In the genomic region with DNA sequence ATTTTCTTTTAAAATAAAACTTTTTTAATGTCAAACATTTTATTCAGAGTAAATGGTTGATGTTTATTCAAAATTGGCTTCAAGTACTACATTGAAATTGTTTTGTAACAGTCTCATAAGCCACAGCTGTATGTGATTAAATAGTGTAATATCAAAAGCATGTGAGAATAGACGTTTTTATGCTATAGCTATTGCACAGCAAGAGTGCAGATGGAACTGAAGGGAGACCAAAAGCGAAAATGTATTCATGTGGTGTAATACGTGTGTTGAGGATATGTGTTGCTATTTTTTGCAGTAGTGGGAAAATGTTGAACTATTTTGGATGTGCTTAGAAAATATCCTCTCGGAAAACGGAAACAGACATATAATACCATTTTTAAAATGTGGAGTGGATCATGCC, we compare ENCODE assay signal across 14 cellular contexts. TPM values are rescaled to one million over a fixed set of nuclear protein-coding genes. Genes with fewer than 3 reads are reported as not detected.
DNase-seq lines count a peak whose midpoint lies in the region; ATAC-seq and TF ChIP-seq lines count a peak whose summit lies in the region.
"Had no signal": no experiment of that assay in that cellular context is flagged by ENCODE, and none has a peak within 500 bp of the region (broad histone marks: within the 10 kb centered on the region; RNA-seq: fewer than 3 reads in every experiment).

No MANE protein-coding gene starts in this region.

- no peak for TF ChIP-seq CTCF in AG04449 (IDR thresholded peaks at IDR 0.05; ENCODE audit: insufficient read depth, low read length, missing control alignments)
- no peak for TF ChIP-seq CTCF in endothelial cell (IDR thresholded peaks at IDR 0.05; ENCODE audit: unreplicated experiment)
- TF ChIP-seq CTCF in osteocyte (IDR thresholded peaks at IDR 0.05): no peak

- no peaks in the 10 kb centered on the region for H3K9me3 Mint-ChIP-seq in endothelial cell (ENCODE audit: unreplicated experiment)
- H3K9me3 Mint-ChIP-seq in osteocyte (ENCODE audit: unreplicated experiment): no peaks in the 10 kb centered on the region
- H3K9me3 Mint-ChIP-seq: stimulated activated effector memory CD8-positive, alpha-beta T cell treated with anti-CD3 and anti-CD28 coated beads, Interleukin-12 subunit alpha, Interleukin-12 subunit beta, amount 100 ng/mL, for 72 hours had no signal

- H3K4me1 Mint-ChIP-seq in endothelial cell (ENCODE audit: unreplicated experiment) (peaks cover 52% of the 10 kb centered on the region), osteocyte (ENCODE audit: unreplicated experiment) (peaks cover 79% of the 10 kb centered on the region)

- H3K36me3 Mint-ChIP-seq in endothelial cell (ENCODE audit: low read depth, unreplicated experiment) (peaks cover 2% of the 10 kb centered on the region), osteocyte (ENCODE audit: unreplicated experiment) (peaks cover 3% of the 10 kb centered on the region)
- H3K36me3 Mint-ChIP-seq: stimulated activated effector memory CD8-positive, alpha-beta T cell treated with anti-CD3 and anti-CD28 coated beads, Interleukin-12 subunit alpha, Interleukin-12 subunit beta, amount 100 ng/mL, for 72 hours had no signal

- POLR2A ChIA-PET in AG04449 (lab: Yijun Ruan, JAX): no interaction called here
- POLR2A ChIA-PET in HEK293T (lab: Yijun Ruan, JAX): no interaction called here

- no peak for ATAC-seq in GM19467 (IDR thresholded peaks at IDR 0.05; ENCODE audit: unreplicated experiment)
- ATAC-seq: stimulated activated effector memory CD8-positive, alpha-beta T cell treated with anti-CD3 and anti-CD28 coated beads, Interleukin-12 subunit alpha, Interleukin-12 subunit beta, amount 100 ng/mL, for 72 hours had no signal

- H3K36me3 ChIP-seq in MG63: no peaks in the 10 kb centered on the region

- H3K27me3 Mint-ChIP-seq in endothelial cell (ENCODE audit: unreplicated experiment) (peaks cover 2% of the 10 kb centered on the region), osteocyte (ENCODE audit: unreplicated experiment) (no peaks in the 10 kb centered on the region)

- DNase-seq in AG04449 (ENCODE audit: low read depth, low spot score) (peak; percentile 72), MG63 (no peak), endothelial cell (ENCODE audit: low spot score) (no peak), osteocyte (ENCODE audit: extremely low spot score, unreplicated experiment) (no peak), HEK293T (ENCODE audit: extremely low spot score) (no peak), activated gamma-delta T cell treated with Interleukin-2 at 50 U/mL for 16 hours (no peak)
- DNase-seq in activated CD8-positive, alpha-beta memory T cell treated with anti-CD3 and anti-CD28 coated beads, Interleukin-2, amount 50 U/mL, for 48 hours: no peak
- DNase-seq: activated CD4-positive, alpha-beta T cell treated with anti-CD3 and anti-CD28 coated beads for 4 hours; activated effector memory CD4-positive, alpha-beta T cell treated with Interleukin-2 at 50 U/mL for 16 hours; C1 segment of cervical spinal cord; NCI-H1048; NCI-H526 treated with DMSO at 0.1 percent for 48 hours had no signal

- no peaks in the 10 kb centered on the region for H3K27me3 ChIP-seq in MG63

- no peak overlapping the region for H3K4me3 Mint-ChIP-seq in endothelial cell (ENCODE audit: unreplicated experiment)
- peak overlapping the region; percentile 66 for H3K4me3 Mint-ChIP-seq in osteocyte (ENCODE audit: unreplicated experiment)
- H3K4me3 Mint-ChIP-seq: stimulated activated effector memory CD8-positive, alpha-beta T cell treated with anti-CD3 and anti-CD28 coated beads, Interleukin-12 subunit alpha, Interleukin-12 subunit beta, amount 100 ng/mL, for 72 hours had no signal

- peak overlapping the region; percentile 41 for H3K4me3 ChIP-seq in AG04449 (ENCODE audit: low read depth, low read length)
- H3K4me3 ChIP-seq in MG63: peak overlapping the region; percentile 26

- CTCF ChIA-PET in AG04449 (lab: Yijun Ruan, JAX) (no interaction called here), HEK293T (lab: Yijun Ruan, JAX) (no interaction called here)

- no peaks in the 10 kb centered on the region for H3K9me3 ChIP-seq in MG63

- H3K27ac Mint-ChIP-seq in endothelial cell (ENCODE audit: unreplicated experiment) (peak overlapping the region; percentile 45), osteocyte (ENCODE audit: unreplicated experiment) (peak overlapping the region; percentile 95)
- H3K27ac Mint-ChIP-seq: stimulated activated effector memory CD8-positive, alpha-beta T cell treated with anti-CD3 and anti-CD28 coated beads, Interleukin-12 subunit alpha, Interleukin-12 subunit beta, amount 100 ng/mL, for 72 hours had no signal

TF ChIP-seq in HEK293T, 16 proteins besides CTCF, POLR2A, EP300 and RAD21:
- TF ChIP-seq SP1 (IDR thresholded peaks at IDR 0.05): no peak
- TF ChIP-seq FOXK2 (IDR thresholded peaks at IDR 0.05): no peak
- TF ChIP-seq, protein P1, sequence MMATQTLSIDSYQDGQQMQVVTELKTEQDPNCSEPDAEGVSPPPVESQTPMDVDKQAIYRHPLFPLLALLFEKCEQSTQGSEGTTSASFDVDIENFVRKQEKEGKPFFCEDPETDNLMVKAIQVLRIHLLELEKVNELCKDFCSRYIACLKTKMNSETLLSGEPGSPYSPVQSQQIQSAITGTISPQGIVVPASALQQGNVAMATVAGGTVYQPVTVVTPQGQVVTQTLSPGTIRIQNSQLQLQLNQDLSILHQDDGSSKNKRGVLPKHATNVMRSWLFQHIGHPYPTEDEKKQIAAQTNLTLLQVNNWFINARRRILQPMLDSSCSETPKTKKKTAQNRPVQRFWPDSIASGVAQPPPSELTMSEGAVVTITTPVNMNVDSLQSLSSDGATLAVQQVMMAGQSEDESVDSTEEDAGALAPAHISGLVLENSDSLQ (IDR thresholded peaks at IDR 0.05): no peak
- no peak for TF ChIP-seq ZNF384 (IDR thresholded peaks at IDR 0.05)
- no peak for TF ChIP-seq CTBP1 (IDR thresholded peaks at IDR 0.05; ENCODE audit: borderline replicate concordance)
- TF ChIP-seq L3MBTL2 (conservative IDR thresholded peaks at IDR 0.05): no peak

RNA-seq across cellular contexts. Expression of a gene that starts 6.0 kb away (rescaled TPM):
- total RNA-seq in MG63 (2014; rRNA removed; shearing (Covaris generic); ENCODE audit: low replicate concordance): 3.0 and 12.0 TPM in 2 replicates
- total RNA-seq in endothelial cell (ENCODE audit: unreplicated experiment): 30.9 TPM
- total RNA-seq in osteocyte: 64.2 and 66.8 TPM in 2 replicates
